ENCODE assay signal across 1 cellular context in the genomic region with DNA sequence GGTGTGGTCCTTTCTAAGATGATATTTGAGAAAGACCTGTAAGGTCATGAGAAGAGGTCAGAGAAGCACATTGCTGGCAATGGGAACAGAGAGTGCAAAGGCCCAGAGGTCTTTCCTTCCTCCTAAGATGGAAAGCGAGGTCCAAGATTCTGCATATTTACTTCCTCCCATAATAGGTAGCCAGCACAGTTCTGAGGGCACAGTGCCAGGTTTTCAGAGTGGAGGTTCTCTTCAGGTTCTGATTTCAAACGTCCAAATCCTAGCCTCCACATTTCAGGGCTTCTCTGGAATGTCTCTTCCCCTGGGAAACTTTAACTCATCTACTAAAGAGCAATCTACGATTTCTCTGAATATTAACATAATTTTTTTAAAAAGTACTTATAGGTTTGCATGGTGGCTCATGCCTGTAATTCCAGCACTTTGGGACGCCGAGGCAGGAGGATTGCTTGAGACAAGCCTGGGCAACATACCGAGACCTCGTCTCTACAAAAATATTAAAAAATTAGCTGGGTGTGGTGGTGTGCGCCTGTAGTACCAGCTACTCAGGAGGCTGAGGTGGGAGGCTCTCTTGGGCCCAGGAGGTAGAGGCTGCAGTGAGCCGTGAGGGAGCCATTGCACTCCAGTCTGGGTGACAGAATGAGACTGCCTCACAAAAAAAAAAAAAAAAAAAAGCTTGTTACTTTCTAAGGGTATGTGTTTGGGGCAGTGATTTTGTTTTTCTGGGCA.
TF ChIP-seq lines count a peak whose summit lies in the region.

No MANE protein-coding gene starts in this region.

TF ChIP-seq in HepG2, 621 proteins besides CTCF, POLR2A, EP300 and RAD21:
- TF ChIP-seq ZMYM3 (CRISPR knock-in tag; IDR thresholded peaks at IDR 0.05) (peak; percentile 82), ZNF724P (CRISPR knock-in tag; IDR thresholded peaks at IDR 0.05; ENCODE audit: borderline replicate concordance) (0 out of 2 replicates have a peak, but pooled peaks have one; percentile 32), ATF7-NPFF (CRISPR knock-in tag; IDR thresholded peaks at IDR 0.05; ENCODE audit: low read depth) (0 out of 2 replicates have a peak, but pooled peaks have one; percentile 43), ZNF264 (CRISPR knock-in tag; IDR thresholded peaks at IDR 0.05) (peak; percentile 0; the same call in 1 of the 2 replicates), ZNF460 (CRISPR knock-in tag; IDR thresholded peaks at IDR 0.05; ENCODE audit: borderline replicate concordance) (peak; percentile 85), CREB1 (IDR thresholded peaks at IDR 0.05) (no peak), CREB1 (CRISPR knock-in tag; IDR thresholded peaks at IDR 0.05) (no peak), ZNF362 (CRISPR knock-in tag; IDR thresholded peaks at IDR 0.05; ENCODE audit: borderline replicate concordance) (peak; percentile 34; the same call in 1 of the 2 replicates), KDM1A (CRISPR knock-in tag; IDR thresholded peaks at IDR 0.05) (0 out of 2 replicates have a peak, but pooled peaks have one; percentile 52), NFATC3 (CRISPR knock-in tag; IDR thresholded peaks at IDR 0.05) (no peak), PHF21A (CRISPR knock-in tag; IDR thresholded peaks at IDR 0.05) (0 out of 2 replicates have a peak, but pooled peaks have one; percentile 10), TRIM24 (CRISPR knock-in tag; IDR thresholded peaks at IDR 0.05) (no peak)
- TF ChIP-seq, protein P1, sequence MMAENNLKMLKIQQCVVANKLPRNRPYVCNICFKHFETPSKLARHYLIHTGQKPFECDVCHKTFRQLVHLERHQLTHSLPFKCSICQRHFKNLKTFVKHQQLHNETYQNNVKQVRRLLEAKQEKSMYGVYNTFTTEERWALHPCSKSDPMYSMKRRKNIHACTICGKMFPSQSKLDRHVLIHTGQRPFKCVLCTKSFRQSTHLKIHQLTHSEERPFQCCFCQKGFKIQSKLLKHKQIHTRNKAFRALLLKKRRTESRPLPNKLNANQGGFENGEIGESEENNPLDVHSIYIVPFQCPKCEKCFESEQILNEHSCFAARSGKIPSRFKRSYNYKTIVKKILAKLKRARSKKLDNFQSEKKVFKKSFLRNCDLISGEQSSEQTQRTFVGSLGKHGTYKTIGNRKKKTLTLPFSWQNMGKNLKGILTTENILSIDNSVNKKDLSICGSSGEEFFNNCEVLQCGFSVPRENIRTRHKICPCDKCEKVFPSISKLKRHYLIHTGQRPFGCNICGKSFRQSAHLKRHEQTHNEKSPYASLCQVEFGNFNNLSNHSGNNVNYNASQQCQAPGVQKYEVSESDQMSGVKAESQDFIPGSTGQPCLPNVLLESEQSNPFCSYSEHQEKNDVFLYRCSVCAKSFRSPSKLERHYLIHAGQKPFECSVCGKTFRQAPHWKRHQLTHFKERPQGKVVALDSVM (CRISPR knock-in tag; IDR thresholded peaks at IDR 0.05), result peak; percentile 99
- TF ChIP-seq, protein P2, sequence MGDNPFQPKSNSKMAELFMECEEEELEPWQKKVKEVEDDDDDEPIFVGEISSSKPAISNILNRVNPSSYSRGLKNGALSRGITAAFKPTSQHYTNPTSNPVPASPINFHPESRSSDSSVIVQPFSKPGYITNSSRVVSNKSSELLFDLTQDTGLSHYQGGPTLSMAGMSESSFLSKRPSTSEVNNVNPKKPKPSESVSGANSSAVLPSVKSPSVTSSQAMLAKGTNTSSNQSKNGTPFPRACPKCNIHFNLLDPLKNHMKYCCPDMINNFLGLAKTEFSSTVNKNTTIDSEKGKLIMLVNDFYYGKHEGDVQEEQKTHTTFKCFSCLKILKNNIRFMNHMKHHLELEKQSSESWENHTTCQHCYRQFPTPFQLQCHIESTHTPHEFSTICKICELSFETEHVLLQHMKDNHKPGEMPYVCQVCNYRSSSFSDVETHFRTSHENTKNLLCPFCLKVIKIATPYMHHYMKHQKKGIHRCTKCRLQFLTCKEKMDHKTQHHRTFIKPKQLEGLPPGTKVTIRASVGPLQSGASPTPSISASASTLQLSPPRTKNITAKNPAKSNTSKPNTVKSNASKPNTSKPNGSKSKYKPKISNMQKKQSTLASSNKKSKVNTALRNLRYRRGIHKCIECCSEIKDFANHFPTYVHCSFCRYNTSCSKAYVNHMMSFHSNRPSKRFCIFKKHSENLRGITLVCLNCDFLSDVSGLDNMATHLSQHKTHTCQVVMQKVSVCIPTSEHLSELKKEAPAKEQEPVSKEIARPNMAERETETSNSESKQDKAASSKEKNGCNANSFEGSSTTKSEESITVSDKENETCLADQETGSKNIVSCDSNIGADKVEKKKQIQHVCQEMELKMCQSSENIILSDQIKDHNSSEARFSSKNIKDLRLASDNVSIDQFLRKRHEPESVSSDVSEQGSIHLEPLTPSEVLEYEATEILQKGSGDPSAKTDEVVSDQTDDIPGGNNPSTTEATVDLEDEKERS (CRISPR knock-in tag; IDR thresholded peaks at IDR 0.05), result 0 out of 2 replicates have a peak, but pooled peaks have one; percentile 37
- TF ChIP-seq, protein P3, sequence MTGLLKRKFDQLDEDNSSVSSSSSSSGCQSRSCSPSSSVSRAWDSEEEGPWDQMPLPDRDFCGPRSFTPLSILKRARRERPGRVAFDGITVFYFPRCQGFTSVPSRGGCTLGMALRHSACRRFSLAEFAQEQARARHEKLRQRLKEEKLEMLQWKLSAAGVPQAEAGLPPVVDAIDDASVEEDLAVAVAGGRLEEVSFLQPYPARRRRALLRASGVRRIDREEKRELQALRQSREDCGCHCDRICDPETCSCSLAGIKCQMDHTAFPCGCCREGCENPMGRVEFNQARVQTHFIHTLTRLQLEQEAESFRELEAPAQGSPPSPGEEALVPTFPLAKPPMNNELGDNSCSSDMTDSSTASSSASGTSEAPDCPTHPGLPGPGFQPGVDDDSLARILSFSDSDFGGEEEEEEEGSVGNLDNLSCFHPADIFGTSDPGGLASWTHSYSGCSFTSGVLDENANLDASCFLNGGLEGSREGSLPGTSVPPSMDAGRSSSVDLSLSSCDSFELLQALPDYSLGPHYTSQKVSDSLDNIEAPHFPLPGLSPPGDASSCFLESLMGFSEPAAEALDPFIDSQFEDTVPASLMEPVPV (CRISPR knock-in tag; IDR thresholded peaks at IDR 0.05), result no peak
TF ChIP-seq in HepG2: peak in this region for 10.
